16 cellular contexts compared by ENCODE assay signal in genomic region chr10:95552680-95553342, GRCh38. TPM values are rescaled to one million over a fixed set of nuclear protein-coding genes. Genes with fewer than 3 reads are reported as not detected.
A peak's percentile ranks its signal among the peaks of the same experiment; 100 is the strongest.
DNase-seq lines count a peak whose midpoint lies in the region; ATAC-seq and TF ChIP-seq lines count a peak whose summit lies in the region.
"Had no signal": no experiment of that assay in that cellular context is flagged by ENCODE, and none has a peak within 500 bp of the region (broad histone marks: within the 10 kb centered on the region; RNA-seq: fewer than 3 reads in every experiment).

No MANE protein-coding gene starts in this region.

- H3K9ac ChIP-seq in H9 (ENCODE audit: extremely low read depth, insufficient read length, low read length) (no peak overlapping the region), iPS-18a (ENCODE audit: low read length) (peak overlapping the region; percentile 24)
- H3K9ac ChIP-seq: BLaER1, parathyroid adenoma, SK-N-SH had no signal

- H3K4ac ChIP-seq in H9 (ENCODE audit: low read depth, low read length): no peak overlapping the region

- H2BK20ac ChIP-seq in H9 (ENCODE audit: low read depth, low read length, poor library complexity, severe bottlenecking): no peak overlapping the region

- POLR2A ChIA-PET in RWPE1 (lab: Yijun Ruan, JAX; ENCODE audit: low non-redundant PET): no interaction called here

- H2BK5ac ChIP-seq in H9 (ENCODE audit: insufficient read length, low read length): no peak overlapping the region

- H3K27ac ChIP-seq in H9 (ENCODE audit: insufficient read length, low read depth, low read length): no peak overlapping the region
- no peak overlapping the region for H3K27ac ChIP-seq in RWPE1
- H3K27ac ChIP-seq in iPS-18a (ENCODE audit: low read length): no peak overlapping the region
- peak overlapping the region; percentile 93 to 98 (median 96) for H3K27ac ChIP-seq in sigmoid colon
- H3K27ac ChIP-seq: BLaER1, brain microvascular endothelial cell, parathyroid adenoma had no signal

- no peak overlapping the region for H2AFZ ChIP-seq in H9 (ENCODE audit: low read length)
- H2AFZ ChIP-seq: parathyroid adenoma had no signal

- H3K23me2 ChIP-seq in H9 (ENCODE audit: insufficient read length, low read depth, low read length, poor library complexity, severe bottlenecking): no peaks in the 10 kb centered on the region

- no peak for ATAC-seq in HG02840 (IDR thresholded peaks at IDR 0.05; ENCODE audit: low FRiP score, unreplicated experiment)
- ATAC-seq: activated CD8-positive, alpha-beta T cell treated with anti-CD3 and anti-CD28 coated beads, Interleukin-2, amount 10 ng/mL, durations not matched to agents 7 days and 5 days had no signal

- DNase-seq in H9 (peak; percentile 54), RWPE1 (ENCODE audit: low spot score) (peak; percentile 20), sigmoid colon (no peak)
- DNase-seq in activated effector memory CD4-positive, alpha-beta T cell treated with Interleukin-2 at 50 U/mL for 16 hours: no peak
- DNase-seq in activated CD4-positive, alpha-beta T cell treated with anti-CD3 and anti-CD28 coated beads, Interleukin-2, amount 50 U/mL, for 4 hours: no peak
- DNase-seq: activated CD8-positive, alpha-beta T cell treated with anti-CD3 and anti-CD28 coated beads, Interleukin-2, amount 10 ng/mL, durations not matched to agents 7 days and 5 days; activated gamma-delta T cell; brain microvascular endothelial cell; effector memory CD4-positive, alpha-beta T cell; NCI-H1092 treated with DMSO at 0.1 percent for 48 hours; SK-N-SH; substantia nigra had no signal

- H3K36me3 ChIP-seq in iPS-18a (ENCODE audit: control insufficient read depth, low read depth, low read length) (no peaks in the 10 kb centered on the region), sigmoid colon (no peaks in the 10 kb centered on the region)
- H3K36me3 ChIP-seq: BLaER1, brain microvascular endothelial cell had no signal

- H2AK5ac ChIP-seq in H9 (ENCODE audit: insufficient read length, low read length): no peak overlapping the region

- H2BK120ac ChIP-seq in H9 (ENCODE audit: low read depth, low read length, poor library complexity, severe bottlenecking): no peak overlapping the region

- H3K23ac ChIP-seq in H9 (ENCODE audit: insufficient read length, low read depth, low read length): no peak overlapping the region

- no peak overlapping the region for H3K4me3 Mint-ChIP-seq in H9
- H3K4me3 Mint-ChIP-seq: activated CD8-positive, alpha-beta T cell treated with anti-CD3 and anti-CD28 coated beads, Interleukin-2, amount 10 ng/mL, durations not matched to agents 7 days and 5 days had no signal

- peak overlapping the region in 2 of 3 experiments; percentile 34 to 73; a peak in 3 of 7 replicates for H3K27ac Mint-ChIP-seq in H9
- H3K27ac Mint-ChIP-seq: activated CD8-positive, alpha-beta T cell treated with anti-CD3 and anti-CD28 coated beads, Interleukin-2, amount 10 ng/mL, durations not matched to agents 7 days and 5 days had no signal

- CTCF ChIA-PET in RWPE1 (lab: Yijun Ruan, JAX): no interaction called here

- TF ChIP-seq CTCF in H9 (conservative IDR thresholded peaks at IDR 0.05) (no peak), RWPE1 (conservative IDR thresholded peaks at IDR 0.05; ENCODE audit: low read depth) (no peak), sigmoid colon (IDR thresholded peaks at IDR 0.05) (no peak)

- no peak overlapping the region for H2BK15ac ChIP-seq in H9 (ENCODE audit: low read depth, low read length)

- no CpG with 5 or more reads among the region's 5 CpGs for WGBS in H9 (ENCODE audit: extremely low coverage, insufficient read length, low lambda C conversion rate)
- 28 to 69% methylated on average over 5 of the region's 5 CpGs for WGBS in sigmoid colon, 2 donors

- H3K27me3 ChIP-seq in H9 (ENCODE audit: insufficient read depth, low read length): no peaks in the 10 kb centered on the region
- H3K27me3 ChIP-seq in iPS-18a (ENCODE audit: control insufficient read depth, insufficient read depth, low read length): no peaks in the 10 kb centered on the region
- H3K27me3 ChIP-seq in sigmoid colon: no peaks in the 10 kb centered on the region
- H3K27me3 ChIP-seq: BLaER1, brain microvascular endothelial cell had no signal

- no peaks in the 10 kb centered on the region for H4K20me1 ChIP-seq in H9 (ENCODE audit: control insufficient read depth, insufficient read depth, insufficient read length)
- H4K20me1 ChIP-seq: BLaER1 had no signal

- H3K4me1 Mint-ChIP-seq in H9: peaks cover 49 to 61% of the 10 kb centered on the region in 2 experiments

- no peak overlapping the region for H3K18ac ChIP-seq in H9 (ENCODE audit: insufficient read length, low read depth, low read length)

- H3K4me3 ChIP-seq in iPS-18a (ENCODE audit: low read length): no peak overlapping the region
- peak overlapping the region in 2 of 4 donors; percentile 2 to 23 for H3K4me3 ChIP-seq in sigmoid colon
- H3K4me3 ChIP-seq: BLaER1 had no signal

- H3K4me1 ChIP-seq in H9 (ENCODE audit: insufficient read depth, low read length) (peaks cover 11% of the 10 kb centered on the region; the same call in 1 of the 2 replicates), iPS-18a (ENCODE audit: control insufficient read depth, low read depth, low read length) (peaks cover 57% of the 10 kb centered on the region), sigmoid colon (peaks cover 0 to 81% (median 67%) of the 10 kb centered on the region in 4 donors)
- H3K4me1 ChIP-seq: parathyroid adenoma had no signal

- H3K4me2 ChIP-seq in H9 (ENCODE audit: insufficient read depth, insufficient read length, low read length): no peak overlapping the region
- H3K4me2 ChIP-seq: BLaER1, SK-N-SH had no signal

- no peak overlapping the region for H4K5ac ChIP-seq in H9 (ENCODE audit: insufficient read length, low read depth, low read length)

- TF ChIP-seq EP300 in sigmoid colon (IDR thresholded peaks at IDR 0.05): no peak

- no peak for TF ChIP-seq POLR2A in sigmoid colon (IDR thresholded peaks at IDR 0.05)

- H3K36me3 Mint-ChIP-seq in H9 (ENCODE audit: insufficient read depth in 1 of 3, low read depth in 3 of 3): peaks cover 6 to 10% (median 7%) of the 10 kb centered on the region in 3 experiments; a peak in 6 of 7 replicates

- peaks cover under 1% of the 10 kb centered on the region for H3K27me3 Mint-ChIP-seq in H9 (ENCODE audit: low read depth)

- H3T11ph ChIP-seq in H9 (ENCODE audit: low read length): no peak overlapping the region

- no peak overlapping the region for H3K14ac ChIP-seq in H9 (ENCODE audit: insufficient read depth, low read length)

- no peak overlapping the region for H4K91ac ChIP-seq in H9 (ENCODE audit: insufficient read length, low read depth, low read length)

- H3K79me2 ChIP-seq in H9 (ENCODE audit: insufficient read depth, low read length): peaks cover 4% of the 10 kb centered on the region; the same call in 1 of the 2 replicates

- H3K9me3 ChIP-seq in H9 (ENCODE audit: control insufficient read depth, low read depth, low read length) (no peaks in the 10 kb centered on the region), iPS-18a (ENCODE audit: control insufficient read depth, low read depth, low read length) (no peaks in the 10 kb centered on the region), sigmoid colon (no peaks in the 10 kb centered on the region)
- H3K9me3 ChIP-seq: BLaER1, SK-N-SH had no signal

- no peak overlapping the region for H4K8ac ChIP-seq in H9 (replicated peaks; ENCODE audit: insufficient read length, low read depth, low read length)

- H2BK12ac ChIP-seq in H9 (ENCODE audit: insufficient read length, low read depth, low read length): no peak overlapping the region

- peaks cover 2% of the 10 kb centered on the region for H3K79me1 ChIP-seq in H9 (ENCODE audit: insufficient read depth, low read depth, low read length, poor library complexity, severe bottlenecking)

- no peak overlapping the region for H3K56ac ChIP-seq in H9 (ENCODE audit: insufficient read length, low read depth, low read length)

- intact Hi-C loops in sigmoid colon (cut with DNase I): no loop called here

- H3K9me3 Mint-ChIP-seq in H9: peaks cover 6 to 7% of the 10 kb centered on the region in 2 experiments

RNA-seq across cellular contexts. Expression of gene SORBS1, which starts 8.4 kb away (rescaled TPM):
- total RNA-seq in H9 (2021) (21.5 and 24.3 TPM in 2 replicates), sigmoid colon (1,000 to 10,000 TPM in 2 of 4 donors, 100 to 1,000 TPM in 2; 664 to 1,403 (median 979) TPM)
- 10 to 100 TPM in 2 of 3 donors, 1 to 10 TPM in 1; 8.1 to 56.2 (median 19.2) TPM for polyA plus RNA-seq in sigmoid colon

Comparison
In these comparisons a context has a peak if more than half of its experiments do, and no peak if none do; other contexts are left out.
1. DNase-seq: peak in H9 (single experiment) and RWPE1 (single experiment); none in sigmoid colon (single experiment), activated effector memory CD4-positive, alpha-beta T cell treated with Interleukin-2 at 50 U/mL for 16 hours (single experiment) and activated CD4-positive, alpha-beta T cell treated with anti-CD3 and anti-CD28 coated beads, Interleukin-2, amount 50 U/mL, for 4 hours (0 of 2).
2. H3K27ac ChIP-seq: peak in sigmoid colon (4 of 4); none in H9 (single experiment), RWPE1 (single experiment) and iPS-18a (single experiment).
3. RNA of gene SORBS1, which starts 8.4 kb away (total RNA-seq): 664 to 1,403 TPM in sigmoid colon; 21.5 to 24.3 TPM in H9; every median in the first group is over 10 times any median in the second.